27 cellular contexts compared by ENCODE assay signal in the genomic region with DNA sequence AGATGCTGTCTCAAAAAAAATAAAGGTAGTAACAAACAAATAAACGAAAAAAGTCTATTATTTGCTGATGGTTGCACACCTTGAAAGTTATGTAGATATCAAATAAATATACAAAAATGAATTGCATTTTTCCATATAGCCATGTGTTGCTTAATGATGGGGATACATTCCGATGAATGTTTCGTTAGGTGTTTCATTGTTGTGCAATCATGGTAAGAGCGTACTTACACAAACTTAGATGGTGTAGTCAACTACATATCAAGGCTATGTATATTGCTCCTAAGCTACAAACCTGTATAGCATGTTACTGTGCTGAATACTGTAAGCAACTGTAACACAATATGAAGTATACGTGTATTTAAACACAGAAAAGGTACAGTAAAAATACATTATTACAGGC.
"Had no signal": no experiment of that assay in that cellular context is flagged by ENCODE, and none has a peak within 500 bp of the region (broad histone marks: within the 10 kb centered on the region; RNA-seq: fewer than 3 reads in every experiment).

No MANE protein-coding gene starts in this region.

- H3K4me1 Mint-ChIP-seq: endodermal cell, mesothelial cell of epicardium had no signal

- H3K27ac Mint-ChIP-seq: dendritic cell treated with granulocyte-macrophage colony-stimulating factor and Interleukin-4, amounts not matched to agents 40 ng/mL and 50 ng/mL, for 4 days; effector memory CD8-positive, alpha-beta T cell; endodermal cell; mesothelial cell of epicardium had no signal

- H3K9me3 ChIP-seq: esophagus squamous epithelium, gastrocnemius medialis, heart right ventricle, left lung, lower lobe of right lung, mucosa of descending colon had no signal

- H3K27me3 Mint-ChIP-seq: dendritic cell treated with granulocyte-macrophage colony-stimulating factor and Interleukin-4, amounts not matched to agents 40 ng/mL and 50 ng/mL, for 4 days; effector memory CD8-positive, alpha-beta T cell; naive B cell had no signal

- H3K4me3 ChIP-seq: esophagus squamous epithelium, gastrocnemius medialis, heart right ventricle, left lung, lower lobe of right lung, mucosa of descending colon had no signal

- H3K4me1 ChIP-seq: esophagus squamous epithelium, gastrocnemius medialis, heart right ventricle, left lung, lower lobe of right lung had no signal

- H3K27me3 ChIP-seq: esophagus squamous epithelium, gastrocnemius medialis, heart right ventricle, left lung had no signal

- H3K27ac ChIP-seq: epithelial cell of prostate, esophagus squamous epithelium, gastrocnemius medialis, heart right ventricle, left lung, lower lobe of right lung had no signal

- H3K9me3 Mint-ChIP-seq: dendritic cell treated with granulocyte-macrophage colony-stimulating factor and Interleukin-4, amounts not matched to agents 40 ng/mL and 50 ng/mL, for 4 days; effector memory CD8-positive, alpha-beta T cell; endodermal cell; naive B cell had no signal

- FAIRE-seq: endometrium, islet of Langerhans, keratinocyte had no signal

- ATAC-seq: effector memory CD8-positive, alpha-beta T cell; esophagus mucosa; gastrocnemius medialis; heart right ventricle; left cardiac atrium; left lung; left ventricle myocardium superior; lower lobe of right lung; mucosa of descending colon had no signal

- H3K4me3 Mint-ChIP-seq: dendritic cell treated with granulocyte-macrophage colony-stimulating factor and Interleukin-4, amounts not matched to agents 40 ng/mL and 50 ng/mL, for 4 days; effector memory CD8-positive, alpha-beta T cell; endodermal cell; mesothelial cell of epicardium; naive B cell had no signal

- DNase-seq: cortex of kidney; effector CD8-positive, alpha-beta T cell; effector memory CD8-positive, alpha-beta T cell; endodermal cell; erythroblast; esophagus squamous epithelium; foreskin fibroblast; foreskin melanocyte; gastrocnemius medialis; glutamatergic neuron; head of caudate nucleus; heart right ventricle; hippocampal formation; left cardiac atrium; left lung; left ventricle myocardium superior; lower lobe of right lung; mesenchymal stem cell; mucosa of descending colon; naive B cell had no signal
